1 cellular context compared by ENCODE assay signal in the genomic region with DNA sequence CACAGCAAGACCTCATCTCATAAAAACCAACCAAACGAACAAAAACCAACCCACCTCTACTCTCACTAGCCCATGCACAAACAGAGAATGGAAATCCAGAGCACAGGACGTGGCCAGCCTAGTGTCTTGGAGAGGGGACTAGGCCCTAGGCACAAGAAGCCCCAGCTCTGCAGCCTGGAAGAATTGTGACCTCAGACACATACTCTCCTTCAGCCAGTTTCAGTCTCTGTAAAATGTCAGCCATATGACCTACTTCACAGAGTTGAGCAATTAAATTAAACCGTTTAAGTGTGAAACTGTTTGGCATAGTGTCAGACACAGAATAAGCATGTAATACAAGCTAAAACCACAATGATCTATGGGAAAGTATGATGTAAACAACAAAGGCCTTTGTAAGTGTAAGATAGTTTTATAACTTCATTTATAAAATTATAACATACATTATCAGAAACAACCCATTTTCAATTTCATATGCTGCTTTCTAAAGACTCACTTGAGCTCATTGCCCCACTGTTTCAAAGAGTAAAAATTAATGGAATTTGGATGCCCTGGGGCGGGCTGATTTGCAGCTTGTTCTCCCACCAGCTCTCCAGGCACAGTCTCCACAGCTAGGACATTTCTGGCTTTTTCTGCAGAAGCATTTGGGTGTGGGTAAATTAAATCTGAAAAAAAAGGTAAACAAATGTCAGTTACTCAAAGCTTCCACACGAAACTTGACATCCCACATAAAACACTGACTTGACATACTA.
A peak's percentile ranks its signal among the peaks of the same experiment; 100 is the strongest.
TF ChIP-seq lines count a peak whose summit lies in the region.

No MANE protein-coding gene starts in this region.

TF ChIP-seq in GM12878, 131 proteins besides CTCF, POLR2A, EP300 and RAD21 (continued from another document and continues in another):
- TF ChIP-seq, protein P1, sequence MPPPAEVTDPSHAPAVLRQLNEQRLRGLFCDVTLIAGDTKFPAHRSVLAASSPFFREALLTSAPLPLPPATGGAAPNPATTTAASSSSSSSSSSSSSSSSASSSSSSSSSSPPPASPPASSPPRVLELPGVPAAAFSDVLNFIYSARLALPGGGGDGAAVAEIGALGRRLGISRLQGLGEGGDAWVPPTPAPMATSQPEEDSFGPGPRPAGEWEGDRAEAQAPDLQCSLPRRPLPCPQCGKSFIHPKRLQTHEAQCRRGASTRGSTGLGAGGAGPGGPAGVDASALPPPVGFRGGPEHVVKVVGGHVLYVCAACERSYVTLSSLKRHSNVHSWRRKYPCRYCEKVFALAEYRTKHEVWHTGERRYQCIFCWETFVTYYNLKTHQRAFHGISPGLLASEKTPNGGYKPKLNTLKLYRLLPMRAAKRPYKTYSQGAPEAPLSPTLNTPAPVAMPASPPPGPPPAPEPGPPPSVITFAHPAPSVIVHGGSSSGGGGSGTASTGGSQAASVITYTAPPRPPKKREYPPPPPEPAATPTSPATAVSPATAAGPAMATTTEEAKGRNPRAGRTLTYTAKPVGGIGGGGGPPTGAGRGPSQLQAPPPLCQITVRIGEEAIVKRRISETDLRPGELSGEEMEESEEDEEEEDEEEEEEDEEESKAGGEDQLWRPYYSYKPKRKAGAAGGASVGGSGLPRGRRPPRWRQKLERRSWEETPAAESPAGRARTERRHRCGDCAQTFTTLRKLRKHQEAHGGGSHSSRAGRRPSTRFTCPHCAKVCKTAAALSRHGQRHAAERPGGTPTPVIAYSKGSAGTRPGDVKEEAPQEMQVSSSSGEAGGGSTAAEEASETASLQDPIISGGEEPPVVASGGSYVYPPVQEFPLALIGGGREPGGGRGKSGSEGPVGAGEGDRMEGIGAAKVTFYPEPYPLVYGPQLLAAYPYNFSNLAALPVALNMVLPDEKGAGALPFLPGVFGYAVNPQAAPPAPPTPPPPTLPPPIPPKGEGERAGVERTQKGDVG (CRISPR knock-in tag; IDR thresholded peaks at IDR 0.05): no peak
- TF ChIP-seq NRF1 (conservative IDR thresholded peaks at IDR 0.05; ENCODE audit: low read depth, low read length) (no peak), KDM1A (IDR thresholded peaks at IDR 0.05; ENCODE audit: borderline replicate concordance) (no peak), GATAD2B (conservative IDR thresholded peaks at IDR 0.05; ENCODE audit: low read depth) (no peak; the same call in 1 of the 2 replicates), CUX1 (IDR thresholded peaks at IDR 0.05; ENCODE audit: insufficient replicate concordance, low read depth, low read length) (no peak), RFX5 (IDR thresholded peaks at IDR 0.05; ENCODE audit: low read depth, low read length) (no peak), SMC3 (IDR thresholded peaks at IDR 0.05; ENCODE audit: borderline replicate concordance, low read length) (no peak), RUNX3 (IDR thresholded peaks at IDR 0.05; ENCODE audit: low read length) (peak; percentile 60), SIX5 (IDR thresholded peaks at IDR 0.05; ENCODE audit: low read depth, low read length, severe bottlenecking) (no peak), ATF7 (IDR thresholded peaks at IDR 0.05; ENCODE audit: low read depth) (peak; percentile 93), ELK1 (IDR thresholded peaks at IDR 0.05; ENCODE audit: low read depth, low read length) (no peak), ZNF24 (IDR thresholded peaks at IDR 0.05) (no peak), NFYA (IDR thresholded peaks at IDR 0.05; ENCODE audit: borderline replicate concordance, low read depth, low read length) (no peak), E2F4 (IDR thresholded peaks at IDR 0.05; ENCODE audit: low read depth, low read length) (no peak), BMI1 (IDR thresholded peaks at IDR 0.05; ENCODE audit: borderline replicate concordance) (no peak), NR2C2 (IDR thresholded peaks at IDR 0.05; ENCODE audit: borderline replicate concordance, control insufficient read depth, insufficient read length, low read depth) (no peak), CHD2 (IDR thresholded peaks at IDR 0.05; ENCODE audit: borderline replicate concordance, low read depth, low read length) (no peak), ZNF217 (IDR thresholded peaks at IDR 0.05) (no peak), NR2F1 (conservative IDR thresholded peaks at IDR 0.05) (peak; percentile 67; the same call in 1 of the 2 replicates), PML (IDR thresholded peaks at IDR 0.05; ENCODE audit: low read length) (no peak), PAX5 (IDR thresholded peaks at IDR 0.05; ENCODE audit: borderline replicate concordance, low read depth, low read length) (no peak), ZZZ3 (IDR thresholded peaks at IDR 0.05; ENCODE audit: control insufficient read depth, insufficient read length, low read depth) (no peak), RB1 (IDR thresholded peaks at IDR 0.05; ENCODE audit: borderline replicate concordance) (no peak), ZNF207 (IDR thresholded peaks at IDR 0.05; ENCODE audit: borderline replicate concordance) (no peak), RELA (IDR thresholded peaks at IDR 0.05; ENCODE audit: borderline replicate concordance, partially characterized antibody) (no peak), PAX8 (IDR thresholded peaks at IDR 0.05) (no peak), LARP7 (IDR thresholded peaks at IDR 0.05) (no peak), NFXL1 (IDR thresholded peaks at IDR 0.05; ENCODE audit: borderline replicate concordance) (no peak), SMAD1 (IDR thresholded peaks at IDR 0.05; ENCODE audit: low read depth, partially characterized antibody) (peak; percentile 54), ZNF687 (IDR thresholded peaks at IDR 0.05) (peak; percentile 85), MTA3 (IDR thresholded peaks at IDR 0.05; ENCODE audit: borderline replicate concordance, low read length) (no peak), MAX (IDR thresholded peaks at IDR 0.05; ENCODE audit: low read depth, low read length) (no peak), PKNOX1 (IDR thresholded peaks at IDR 0.05) (0 out of 2 replicates have a peak, but pooled peaks have one; percentile 24), RBBP5 (conservative IDR thresholded peaks at IDR 0.05) (no peak), KLF5 (IDR thresholded peaks at IDR 0.05; ENCODE audit: partially characterized antibody) (no peak), GABPA (IDR thresholded peaks at IDR 0.05; ENCODE audit: low read depth) (no peak), IRF3 (IDR thresholded peaks at IDR 0.05) (no peak), STAT1 (conservative IDR thresholded peaks at IDR 0.05) (no peak), POU2F2 (IDR thresholded peaks at IDR 0.05; ENCODE audit: borderline replicate concordance, low read depth, low read length) (no peak)
- TF ChIP-seq, protein P2, sequence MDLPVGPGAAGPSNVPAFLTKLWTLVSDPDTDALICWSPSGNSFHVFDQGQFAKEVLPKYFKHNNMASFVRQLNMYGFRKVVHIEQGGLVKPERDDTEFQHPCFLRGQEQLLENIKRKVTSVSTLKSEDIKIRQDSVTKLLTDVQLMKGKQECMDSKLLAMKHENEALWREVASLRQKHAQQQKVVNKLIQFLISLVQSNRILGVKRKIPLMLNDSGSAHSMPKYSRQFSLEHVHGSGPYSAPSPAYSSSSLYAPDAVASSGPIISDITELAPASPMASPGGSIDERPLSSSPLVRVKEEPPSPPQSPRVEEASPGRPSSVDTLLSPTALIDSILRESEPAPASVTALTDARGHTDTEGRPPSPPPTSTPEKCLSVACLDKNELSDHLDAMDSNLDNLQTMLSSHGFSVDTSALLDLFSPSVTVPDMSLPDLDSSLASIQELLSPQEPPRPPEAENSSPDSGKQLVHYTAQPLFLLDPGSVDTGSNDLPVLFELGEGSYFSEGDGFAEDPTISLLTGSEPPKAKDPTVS (IDR thresholded peaks at IDR 0.05; ENCODE audit: low read depth, low read length): no peak
